Comparison of ENCODE assay signal across 28 cellular contexts in the genomic region with DNA sequence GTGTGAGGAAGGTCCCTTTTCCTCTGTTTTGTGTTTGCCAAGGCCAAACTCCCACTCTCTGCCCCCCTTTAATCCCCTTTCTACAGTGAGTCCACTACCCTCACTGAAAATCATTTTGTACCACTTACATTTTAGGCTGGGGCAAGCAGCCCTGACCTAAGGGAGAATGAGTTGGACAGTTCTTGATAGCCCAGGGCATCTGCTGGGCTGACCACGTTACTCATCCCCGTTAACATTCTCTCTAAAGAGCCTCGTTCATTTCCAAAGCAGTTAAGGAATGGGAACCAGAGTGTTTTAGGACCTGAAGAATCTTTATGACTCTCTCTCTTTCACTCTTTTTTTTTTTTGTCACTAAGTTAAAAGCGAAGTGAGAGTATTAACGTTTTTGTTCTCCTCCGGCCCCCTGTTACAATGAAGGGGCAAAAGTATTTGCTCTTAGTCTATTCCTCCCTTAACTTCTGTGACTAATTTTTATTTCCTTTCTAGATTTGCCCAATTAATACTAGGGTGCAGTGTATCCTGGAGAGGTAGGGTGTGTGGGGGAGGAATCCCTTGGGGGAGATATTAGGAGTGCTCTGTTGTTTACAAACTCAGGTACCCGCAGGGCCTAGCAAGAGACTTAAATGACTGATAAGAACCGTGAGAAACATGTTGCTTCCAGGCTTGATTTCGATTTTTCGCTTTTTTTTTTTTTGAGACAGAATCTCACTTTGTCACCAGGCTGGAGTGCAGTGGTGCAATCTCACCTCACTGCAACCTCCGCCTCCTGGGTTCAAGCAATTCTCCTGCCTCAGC. TPM values are rescaled to one million over a fixed set of nuclear protein-coding genes. Genes with fewer than 3 reads are reported as not detected.
"Had no signal": no experiment of that assay in that cellular context is flagged by ENCODE, and none has a peak within 500 bp of the region (broad histone marks: within the 10 kb centered on the region; RNA-seq: fewer than 3 reads in every experiment).

No MANE protein-coding gene starts in this region.

- H3K4me1 ChIP-seq: body of pancreas, pancreas, thyroid gland had no signal

- H3K27me3 ChIP-seq: body of pancreas, cardiac muscle cell, heart right ventricle, neutrophil, pancreas, right atrium auricular region, thyroid gland had no signal

- H3K9me3 ChIP-seq: body of pancreas, heart right ventricle, neutrophil, pancreas, psoas muscle, right atrium auricular region, thyroid gland had no signal

- H3K9me3 Mint-ChIP-seq: activated T-cell treated with anti-CD3 and anti-CD28 coated beads, Interleukin-2, amount 50 U/mL, for 24 hours; natural killer cell treated with Interleukin-12 subunit alpha and Interleukin-12 subunit beta and Interleukin-15 and Interleukin-18, amount 100 ng/mL, for 72 hours; stimulated activated naive CD8-positive, alpha-beta T cell treated with anti-CD3 and anti-CD28 coated beads, Interleukin-15, Interleukin-2, amounts not matched to agents 100 ng/mL and 50 ng/mL, for 24 hours had no signal

- ATAC-seq: body of pancreas; heart right ventricle; left colon; natural killer cell treated with Interleukin-12 subunit alpha and Interleukin-12 subunit beta and Interleukin-15 and Interleukin-18, amount 100 ng/mL, for 72 hours; pancreas; psoas muscle had no signal

- H3K27ac Mint-ChIP-seq: activated T-cell treated with anti-CD3 and anti-CD28 coated beads, Interleukin-2, amount 50 U/mL, for 24 hours; natural killer cell treated with Interleukin-12 subunit alpha and Interleukin-12 subunit beta and Interleukin-15 and Interleukin-18, amount 100 ng/mL, for 72 hours had no signal

- H3K27me3 Mint-ChIP-seq: activated T-cell treated with anti-CD3 and anti-CD28 coated beads, Interleukin-2, amount 50 U/mL, for 24 hours; natural killer cell treated with Interleukin-12 subunit alpha and Interleukin-12 subunit beta and Interleukin-15 and Interleukin-18, amount 100 ng/mL, for 72 hours; stimulated activated naive CD8-positive, alpha-beta T cell treated with anti-CD3 and anti-CD28 coated beads, Interleukin-15, Interleukin-2, amounts not matched to agents 100 ng/mL and 50 ng/mL, for 24 hours had no signal

- H3K4me3 Mint-ChIP-seq: activated T-cell treated with anti-CD3 and anti-CD28 coated beads, Interleukin-2, amount 50 U/mL, for 24 hours; natural killer cell treated with Interleukin-12 subunit alpha and Interleukin-12 subunit beta and Interleukin-15 and Interleukin-18, amount 100 ng/mL, for 72 hours; stimulated activated naive CD8-positive, alpha-beta T cell treated with anti-CD3 and anti-CD28 coated beads, Interleukin-15, Interleukin-2, amounts not matched to agents 100 ng/mL and 50 ng/mL, for 24 hours had no signal

- H3K27ac ChIP-seq: body of pancreas, cardiac muscle cell, epithelial cell of prostate, heart right ventricle, neutrophil, pancreas, psoas muscle, right atrium auricular region, thyroid gland had no signal

- DNase-seq: activated CD8-positive, alpha-beta memory T cell treated with anti-CD3 and anti-CD28 coated beads for 24 hours; activated CD8-positive, alpha-beta memory T cell treated with anti-CD3 and anti-CD28 coated beads, Interleukin-2, amount 50 U/mL, for 4 hours; activated naive CD4-positive, alpha-beta T cell treated with Interleukin-2 at 50 U/mL for 16 hours; activated T-cell treated with anti-CD3 and anti-CD28 coated beads, Interleukin-2, amount 50 U/mL, for 24 hours; amygdala; body of pancreas; cortex of kidney; heart right ventricle; left colon; mesendoderm; pancreas; psoas muscle; stimulated activated CD4-positive, alpha-beta T cell treated with anti-CD3 and anti-CD28 coated beads, Interleukin-4, amount 100 ng/mL, for 4 hours; substantia nigra; T-helper 1 cell; T-helper 9 cell; thyroid gland had no signal

- H3K4me3 ChIP-seq: body of pancreas, cardiac muscle cell, heart right ventricle, pancreas, psoas muscle, right atrium auricular region, thyroid gland had no signal

- H3K36me3 Mint-ChIP-seq: natural killer cell treated with Interleukin-12 subunit alpha and Interleukin-12 subunit beta and Interleukin-15 and Interleukin-18, amount 100 ng/mL, for 72 hours had no signal

RNA-seq across cellular contexts. Expression of a gene that starts 35.9 kb away (rescaled TPM):
- total RNA-seq: body of pancreas; cardiac muscle cell; cerebellum; fibroblast of villous mesenchyme; heart right ventricle; left colon; lower leg skin; natural killer cell treated with Interleukin-12 subunit alpha and Interleukin-12 subunit beta and Interleukin-15 and Interleukin-18, amount 100 ng/mL, for 72 hours; pancreas; psoas muscle; right atrium auricular region; thyroid gland; urinary bladder had no signal
- polyA plus RNA-seq: cardiac muscle cell, heart right ventricle, keratinocyte, pancreas, psoas muscle, urinary bladder had no signal
